In the genomic region with DNA sequence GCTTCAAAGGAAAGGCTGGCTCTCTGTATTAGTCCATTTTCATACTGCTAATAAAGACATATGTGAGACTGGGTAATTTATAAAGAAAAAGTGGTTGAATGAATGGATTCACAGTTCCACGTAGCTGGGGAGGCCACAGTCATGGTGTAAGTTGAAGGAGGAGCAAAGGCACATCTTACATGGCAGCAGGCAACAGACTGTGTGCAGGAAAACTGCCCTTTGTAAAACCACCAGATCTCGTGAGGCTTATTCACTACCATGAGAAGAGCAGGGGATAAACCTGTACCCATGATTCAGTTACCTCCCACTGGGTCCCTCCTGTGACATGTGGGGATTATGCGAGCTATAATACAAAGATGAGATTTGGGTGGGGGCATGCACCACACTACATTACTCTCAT, we compare ENCODE assay signal across 8 cellular contexts.
"Had no signal": no experiment of that assay in that cellular context is flagged by ENCODE, and none has a peak within 500 bp of the region (broad histone marks: within the 10 kb centered on the region; RNA-seq: fewer than 3 reads in every experiment).

No MANE protein-coding gene starts in this region.

- H3K27ac Mint-ChIP-seq: IgD-negative memory B cell had no signal

- H3K27me3 Mint-ChIP-seq: IgD-negative memory B cell had no signal

- FAIRE-seq: HepG2, HTR-8/SVneo had no signal

- H3K4me1 Mint-ChIP-seq: IgD-negative memory B cell had no signal

- ATAC-seq: HepG2 had no signal

- H3K36me3 Mint-ChIP-seq: IgD-negative memory B cell had no signal

- H3K4me3 Mint-ChIP-seq: IgD-negative memory B cell had no signal

- H3K4me2 ChIP-seq: KMS-11 had no signal

- DNase-seq: IMR-90, KBM-7, KG1 had no signal

- H3K9ac ChIP-seq: KMS-11 had no signal

- H3K27ac ChIP-seq: HL-60, KMS-11 had no signal
